8 cellular contexts compared by ENCODE assay signal in genomic region chr4:158810487-158811215, GRCh38. TPM values are rescaled to one million over a fixed set of nuclear protein-coding genes. Genes with fewer than 3 reads are reported as not detected.
A peak's percentile ranks its signal among the peaks of the same experiment; 100 is the strongest.
DNase-seq lines count a peak whose midpoint lies in the region; ATAC-seq, FAIRE-seq and TF ChIP-seq lines count a peak whose summit lies in the region.

No MANE protein-coding gene starts in this region.

- H3K4me1 Mint-ChIP-seq in HFFc6 (ENCODE audit: low read depth) = peaks cover 84% of the 10 kb centered on the region
- peaks cover 47% of the 10 kb centered on the region for H3K4me1 Mint-ChIP-seq in activated naive CD8-positive, alpha-beta T cell (ENCODE audit: low read depth)

- ATAC-seq in HG03469 (IDR thresholded peaks at IDR 0.05; ENCODE audit: unreplicated experiment) = no peak

- no peak for FAIRE-seq in small intestine (lab: Jason Lieb, UNC)

- H3K4me2 ChIP-seq in BLaER1 = peak overlapping the region; percentile 69

- H3K4me3 Mint-ChIP-seq in HFFc6 = peak overlapping the region; percentile 73
- H3K4me3 Mint-ChIP-seq in activated naive CD8-positive, alpha-beta T cell = peak overlapping the region; percentile 79

- H3K27me3 Mint-ChIP-seq in HFFc6 (ENCODE audit: insufficient read depth) = peaks cover 6% of the 10 kb centered on the region; the same call in 1 of the 2 replicates
- H3K27me3 Mint-ChIP-seq in activated naive CD8-positive, alpha-beta T cell = no peaks in the 10 kb centered on the region

- H3K27me3 ChIP-seq in BLaER1 = no peaks in the 10 kb centered on the region
- no peaks in the 10 kb centered on the region for H3K27me3 ChIP-seq in right atrium auricular region
- no peaks in the 10 kb centered on the region for H3K27me3 ChIP-seq in small intestine (ENCODE audit: control insufficient read depth in 2 of 2, insufficient read depth in 2 of 2, low read length in 2 of 2)

- peak overlapping the region; percentile 60 for H3K27ac ChIP-seq in BLaER1
- peak overlapping the region; percentile 82 to 84 for H3K27ac ChIP-seq in right atrium auricular region
- peak overlapping the region in 1 of 2 donors; percentile 79 for H3K27ac ChIP-seq in small intestine (ENCODE audit: low read depth in 1 of 2, low read length in 1 of 2)

- WGBS in small intestine, 3 donors = 32 to 55% (median 48%) methylated on average over 3 of the region's 3 CpGs

- H3K4me1 ChIP-seq in BLaER1 (peaks cover 32% of the 10 kb centered on the region), right atrium auricular region (peaks cover 0 to 81% of the 10 kb centered on the region in 2 donors), small intestine (ENCODE audit: control insufficient read depth in 2 of 2, insufficient read depth in 1 of 2, low read depth in 1 of 2, low read length in 1 of 2) (peaks cover under 1 to 15% of the 10 kb centered on the region in 2 donors)

- no peaks in the 10 kb centered on the region for H3K36me3 ChIP-seq in BLaER1
- no peaks in the 10 kb centered on the region for H3K36me3 ChIP-seq in right atrium auricular region
- no peaks in the 10 kb centered on the region for H3K36me3 ChIP-seq in small intestine (ENCODE audit: control insufficient read depth in 2 of 2, insufficient read depth in 2 of 2, low read length in 2 of 2)

- no peaks in the 10 kb centered on the region for H4K20me1 ChIP-seq in BLaER1

- TF ChIP-seq CTCF in HFFc6 (IDR thresholded peaks at IDR 0.05) (no peak; the same call in 1 of the 2 replicates), right atrium auricular region (IDR thresholded peaks at IDR 0.05) (no peak)

- peaks cover 9% of the 10 kb centered on the region for H3K36me3 Mint-ChIP-seq in HFFc6 (ENCODE audit: low read depth)
- H3K36me3 Mint-ChIP-seq in activated naive CD8-positive, alpha-beta T cell = peaks cover 7% of the 10 kb centered on the region

- peak overlapping the region; percentile 97 for H3K27ac Mint-ChIP-seq in HFFc6
- H3K27ac Mint-ChIP-seq in activated naive CD8-positive, alpha-beta T cell = peak overlapping the region; percentile 90

- DNase-seq in HFFc6 = peak; percentile 99
- peak; percentile 87 for DNase-seq in right atrium auricular region (ENCODE audit: low spot score)
- peak; percentile 45 for DNase-seq in small intestine
- DNase-seq in GF-D8 (lab: John Stamatoyannopoulos, UW) = no peak
- DNase-seq in activated gamma-delta T cell treated with Interleukin-2 at 50 U/mL for 16 hours = no peak

- H3K9me3 Mint-ChIP-seq in HFFc6 = no peaks in the 10 kb centered on the region
- H3K9me3 Mint-ChIP-seq in activated naive CD8-positive, alpha-beta T cell (ENCODE audit: low read depth) = no peaks in the 10 kb centered on the region

- H3K9ac ChIP-seq in BLaER1 = peak overlapping the region; percentile 47; the same call in 1 of the 2 replicates

- H3K9me3 ChIP-seq in BLaER1 = peaks cover 8% of the 10 kb centered on the region; the same call in 1 of the 2 replicates
- H3K9me3 ChIP-seq in right atrium auricular region = no peaks in the 10 kb centered on the region
- H3K9me3 ChIP-seq in small intestine (ENCODE audit: control insufficient read depth, low read depth) = no peaks in the 10 kb centered on the region

- no peak overlapping the region for H3K4me3 ChIP-seq in BLaER1
- H3K4me3 ChIP-seq in right atrium auricular region = no peak overlapping the region
- no peak overlapping the region for H3K4me3 ChIP-seq in small intestine (ENCODE audit: low read depth in 1 of 2, low read length in 2 of 2)

RNA-seq across cellular contexts. Expression of gene FNIP2, which starts 41.8 kb away (rescaled TPM):
- total RNA-seq in HFFc6 (2021; fragmentation: NEBNext Ultra II Directional; extraction: Animal tissue kit (Norgen Biotek cat#: 25700)) = 10 to 100 TPM; 14.1 to 22.2 (median 18.2) TPM
- total RNA-seq in right atrium auricular region = 10 to 100 TPM; 38.3 to 42.4 TPM
- polyA plus RNA-seq in small intestine = 1 to 10 TPM; 3.5 to 9.6 (median 3.8) TPM

Comparison
In these comparisons a context has a peak if more than half of its experiments do, and no peak if none do; other contexts are left out.
1. DNase-seq: peak in HFFc6 (single experiment), right atrium auricular region (single experiment) and small intestine (single experiment); none in GF-D8 (single experiment) and activated gamma-delta T cell treated with Interleukin-2 at 50 U/mL for 16 hours (single experiment).